In the genomic region with DNA sequence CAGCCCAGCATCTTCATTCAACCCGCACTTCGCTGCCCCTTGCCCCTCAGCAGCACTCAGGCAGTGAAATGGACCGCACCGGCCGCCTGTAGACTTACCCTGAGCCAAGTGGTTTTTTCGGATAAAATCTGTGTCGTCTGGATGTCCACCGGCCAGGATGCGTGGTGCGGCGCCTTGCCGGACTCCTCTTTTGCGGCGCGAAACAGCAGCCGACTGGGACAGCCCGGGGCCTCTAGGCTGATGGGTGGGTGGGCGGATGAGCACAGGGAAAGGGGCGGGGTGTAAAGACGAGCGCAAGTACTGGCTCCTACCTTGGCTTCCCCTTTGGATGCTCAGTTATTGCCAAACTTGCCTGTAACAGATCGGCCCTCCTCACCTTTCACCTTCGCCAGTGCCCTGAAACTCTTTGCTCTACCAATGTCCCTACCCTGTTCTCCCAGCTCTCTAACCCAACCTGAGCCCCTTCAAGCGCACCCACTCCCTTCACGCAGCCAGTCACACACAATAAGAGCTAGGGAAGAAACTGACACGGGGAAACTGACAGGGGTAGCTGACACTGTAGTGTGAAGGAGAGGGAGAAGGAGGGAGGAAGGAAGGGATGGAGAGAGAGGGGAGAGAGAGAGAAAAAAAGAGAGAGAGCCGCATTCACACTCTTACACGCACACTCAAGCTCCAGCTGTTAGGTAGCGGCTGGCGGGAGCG, we compare ENCODE assay signal across 22 cellular contexts. TPM values are rescaled to one million over a fixed set of nuclear protein-coding genes. Genes with fewer than 3 reads are reported as not detected.
DNase-seq lines count a peak whose midpoint lies in the region; ATAC-seq and TF ChIP-seq lines count a peak whose summit lies in the region.
"Had no signal": no experiment of that assay in that cellular context is flagged by ENCODE, and none has a peak within 500 bp of the region (broad histone marks: within the 10 kb centered on the region; RNA-seq: fewer than 3 reads in every experiment).

No MANE protein-coding gene starts in this region.

- no peak overlapping the region for H3K27ac ChIP-seq in coronary artery
- H3K27ac ChIP-seq: 22Rv1, prostate gland had no signal

- no peak for TF ChIP-seq CTCF in coronary artery (IDR thresholded peaks at IDR 0.05)

- peak; percentile 2 for DNase-seq in NCI-H82 (lab: John Stamatoyannopoulos, UW)
- DNase-seq in NCI-H82 treated with DMSO at 0.1 percent for 48 hours (lab: John Stamatoyannopoulos, UW; ENCODE audit: unreplicated experiment), result no peak
- DNase-seq in coronary artery (ENCODE audit: low spot score), result no peak
- DNase-seq in iPS-NIHi7 (ENCODE audit: extremely low spot score), result peak; percentile 80
- peak; percentile 58 for DNase-seq in posterior vena cava (ENCODE audit: low spot score)
- DNase-seq in NCI-H1048 (lab: John Stamatoyannopoulos, UW), result no peak
- DNase-seq in cerebellum (ENCODE audit: low spot score), result no peak
- DNase-seq: activated CD4-positive, alpha-beta T cell treated with anti-CD3 and anti-CD28 coated beads, Interleukin-2, amount 10 ng/mL, durations not matched to agents 24 days and 14 days; activated gamma-delta T cell treated with Interleukin-2 at 50 U/mL for 16 hours; Calu3; immature natural killer cell; NCI-H1417 treated with DMSO at 0.1 percent for 48 hours; NK-92 treated with Interleukin-12 subunit alpha and Interleukin-12 subunit beta, amount 100 ng/mL, for 24 hours; SW 1271 had no signal

- intact Hi-C loops in posterior vena cava (cut with DNase I), result no loop called here

- ATAC-seq in HG02759 (IDR thresholded peaks at IDR 0.05; ENCODE audit: unreplicated experiment), result no peak
- ATAC-seq: stimulated activated effector memory CD8-positive, alpha-beta T cell treated with anti-CD3 and anti-CD28 coated beads, Interleukin-12 subunit alpha, Interleukin-12 subunit beta, amount 100 ng/mL, for 72 hours had no signal

- H3K4me3 ChIP-seq in coronary artery, result peak overlapping the region; percentile 51
- H3K4me3 ChIP-seq: prostate gland had no signal

RNA-seq across cellular contexts. Expression of a gene that starts 0.6 kb away (rescaled TPM):
- total RNA-seq in posterior vena cava, result not detected
- 6.1 TPM for total RNA-seq in cerebellum
- total RNA-seq: activated CD4-positive, alpha-beta T cell treated with anti-CD3 and anti-CD28 coated beads, Interleukin-2, amount 10 ng/mL, durations not matched to agents 24 days and 14 days; Calu3; fibroblast of villous mesenchyme; lower leg skin; myocyte; RPMI7951 had no signal

RNA-seq across cellular contexts. Expression of a gene that starts 0.9 kb away (rescaled TPM):
- total RNA-seq in posterior vena cava (not detected), cerebellum (not detected)
- total RNA-seq: activated CD4-positive, alpha-beta T cell treated with anti-CD3 and anti-CD28 coated beads, Interleukin-2, amount 10 ng/mL, durations not matched to agents 24 days and 14 days; Calu3; fibroblast of villous mesenchyme; lower leg skin; myocyte; RPMI7951 had no signal

Comparison
In these comparisons a context has a peak if more than half of its experiments do, and no peak if none do; other contexts are left out.
1. DNase-seq: peak in NCI-H82 (single experiment), iPS-NIHi7 (single experiment) and posterior vena cava (single experiment); none in NCI-H82 treated with DMSO at 0.1 percent for 48 hours (single experiment), coronary artery (single experiment), NCI-H1048 (single experiment) and cerebellum (single experiment).